Comparison of ENCODE assay signal across 8 cellular contexts in the genomic region with DNA sequence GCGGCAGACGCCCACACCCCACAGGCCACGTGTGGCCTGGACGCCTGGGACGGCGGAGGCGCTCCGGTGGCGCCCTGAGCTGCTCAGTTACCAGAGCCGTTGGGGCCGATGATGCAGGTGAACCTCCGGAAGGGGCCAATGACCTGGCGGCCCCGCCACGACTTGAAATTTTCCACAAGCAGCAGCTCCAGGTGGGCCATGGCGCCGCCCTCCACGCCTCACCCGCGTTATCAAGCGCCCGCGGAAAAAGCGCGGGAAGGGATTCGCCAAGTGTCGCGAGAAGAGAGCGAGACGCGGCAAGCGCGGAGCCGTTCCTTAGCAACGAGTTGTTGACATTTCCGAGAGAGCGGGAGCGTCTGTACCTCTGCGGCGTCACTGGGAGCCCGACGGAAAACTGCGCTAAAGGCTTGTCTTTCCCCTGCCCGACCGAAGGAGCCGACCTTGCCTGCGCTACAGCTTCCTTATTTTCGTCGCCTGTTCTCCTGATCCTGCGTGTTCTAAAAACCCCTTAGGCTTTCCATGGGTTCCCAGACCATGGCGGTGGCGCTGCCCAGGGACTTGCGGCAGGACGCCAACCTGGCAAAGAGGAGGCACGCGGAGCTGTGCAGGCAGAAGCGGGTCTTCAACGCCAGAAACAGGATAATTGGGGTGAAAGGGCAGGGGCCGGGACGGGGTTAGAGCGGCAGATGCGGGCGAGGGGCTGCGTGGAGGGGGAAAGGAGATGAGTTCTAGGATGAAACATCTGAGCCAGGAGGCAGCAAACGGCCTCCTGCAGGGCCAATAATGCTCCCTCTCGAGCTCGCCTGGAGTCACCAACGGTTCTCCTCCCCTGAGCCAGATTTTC. TPM values are rescaled to one million over a fixed set of nuclear protein-coding genes. Genes with fewer than 3 reads are reported as not detected.
DNase-seq lines count a peak whose midpoint lies in the region; ATAC-seq and TF ChIP-seq lines count a peak whose summit lies in the region.

A gene with protein sequence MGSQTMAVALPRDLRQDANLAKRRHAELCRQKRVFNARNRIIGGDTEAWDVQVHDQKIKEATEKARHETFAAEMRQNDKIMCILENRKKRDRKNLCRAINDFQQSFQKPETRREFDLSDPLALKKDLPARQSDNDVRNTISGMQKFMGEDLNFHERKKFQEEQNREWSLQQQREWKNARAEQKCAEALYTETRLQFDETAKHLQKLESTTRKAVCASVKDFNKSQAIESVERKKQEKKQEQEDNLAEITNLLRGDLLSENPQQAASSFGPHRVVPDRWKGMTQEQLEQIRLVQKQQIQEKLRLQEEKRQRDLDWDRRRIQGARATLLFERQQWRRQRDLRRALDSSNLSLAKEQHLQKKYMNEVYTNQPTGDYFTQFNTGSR (plus strand): TSS at position 326 of the 844 bp plus-strand sequence. CDS start 194 bp downstream, at position 520.
A gene with protein sequence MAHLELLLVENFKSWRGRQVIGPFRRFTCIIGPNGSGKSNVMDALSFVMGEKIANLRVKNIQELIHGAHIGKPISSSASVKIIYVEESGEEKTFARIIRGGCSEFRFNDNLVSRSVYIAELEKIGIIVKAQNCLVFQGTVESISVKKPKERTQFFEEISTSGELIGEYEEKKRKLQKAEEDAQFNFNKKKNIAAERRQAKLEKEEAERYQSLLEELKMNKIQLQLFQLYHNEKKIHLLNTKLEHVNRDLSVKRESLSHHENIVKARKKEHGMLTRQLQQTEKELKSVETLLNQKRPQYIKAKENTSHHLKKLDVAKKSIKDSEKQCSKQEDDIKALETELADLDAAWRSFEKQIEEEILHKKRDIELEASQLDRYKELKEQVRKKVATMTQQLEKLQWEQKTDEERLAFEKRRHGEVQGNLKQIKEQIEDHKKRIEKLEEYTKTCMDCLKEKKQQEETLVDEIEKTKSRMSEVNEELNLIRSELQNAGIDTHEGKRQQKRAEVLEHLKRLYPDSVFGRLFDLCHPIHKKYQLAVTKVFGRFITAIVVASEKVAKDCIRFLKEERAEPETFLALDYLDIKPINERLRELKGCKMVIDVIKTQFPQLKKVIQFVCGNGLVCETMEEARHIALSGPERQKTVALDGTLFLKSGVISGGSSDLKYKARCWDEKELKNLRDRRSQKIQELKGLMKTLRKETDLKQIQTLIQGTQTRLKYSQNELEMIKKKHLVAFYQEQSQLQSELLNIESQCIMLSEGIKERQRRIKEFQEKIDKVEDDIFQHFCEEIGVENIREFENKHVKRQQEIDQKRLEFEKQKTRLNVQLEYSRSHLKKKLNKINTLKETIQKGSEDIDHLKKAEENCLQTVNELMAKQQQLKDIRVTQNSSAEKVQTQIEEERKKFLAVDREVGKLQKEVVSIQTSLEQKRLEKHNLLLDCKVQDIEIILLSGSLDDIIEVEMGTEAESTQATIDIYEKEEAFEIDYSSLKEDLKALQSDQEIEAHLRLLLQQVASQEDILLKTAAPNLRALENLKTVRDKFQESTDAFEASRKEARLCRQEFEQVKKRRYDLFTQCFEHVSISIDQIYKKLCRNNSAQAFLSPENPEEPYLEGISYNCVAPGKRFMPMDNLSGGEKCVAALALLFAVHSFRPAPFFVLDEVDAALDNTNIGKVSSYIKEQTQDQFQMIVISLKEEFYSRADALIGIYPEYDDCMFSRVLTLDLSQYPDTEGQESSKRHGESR (minus strand): TSS at position 232 of the 844 bp plus-strand sequence. CDS start 32 bp downstream, at position 200.

- POLR2A ChIA-PET in PC-9 (lab: Charles Lee; ENCODE audit: unreplicated experiment): interaction anchor here (0.5 to 0.7 kb wide), 2 partner anchors 98 to 167 kb away, joined by 3 to 9 read pairs; no protein-coding TSS in a partner anchor

- no peaks in the 10 kb centered on the region for H3K9me2 ChIP-seq in PC-9 (ENCODE audit: insufficient read depth)

- intact Hi-C loops in PC-9 (cut with micrococcal nuclease; ENCODE audit: unreplicated experiment): no loop called here

- H4K20me1 ChIP-seq in BLaER1 treated with 17β-estradiol and CSF1 and Interleukin-3, amounts not matched to agents 10 nM and 100 nM: no peaks in the 10 kb centered on the region
- H4K20me1 ChIP-seq in PC-9 (ENCODE audit: insufficient read depth): no peaks in the 10 kb centered on the region

- peaks cover 0 to 17% (median 13%) of the 10 kb centered on the region in 11 experiments; a peak in 16 of 22 replicates for H3K9me3 ChIP-seq in BLaER1 treated with 17β-estradiol and CSF1 and Interleukin-3, amounts not matched to agents 10 nM and 100 nM (replicated peaks in 1 of 11)
- H3K9me3 ChIP-seq in PC-9 (ENCODE audit: insufficient read depth, low read depth): no peaks in the 10 kb centered on the region; the same call in 1 of the 2 replicates

- H3K79me2 ChIP-seq in PC-9 (ENCODE audit: low read depth): no peaks in the 10 kb centered on the region

- H2AFZ ChIP-seq in PC-9: peak within 1 kb of the TSS; percentile 96

- DNase-seq in HL-60 (ENCODE audit: low read depth in 1 of 2, low spot score in 1 of 2) (peak; percentile 75 to 88), PC-9 (peak; percentile 78 to 81), foreskin fibroblast (peak; percentile 61 to 82), neural crest cell (ENCODE audit: low read depth, low spot score) (peak; percentile 73)
- DNase-seq in activated effector memory CD4-positive, alpha-beta T cell treated with Interleukin-2 at 50 U/mL for 16 hours: peak; percentile 63
- peak; percentile 73 to 85 (median 78) for DNase-seq in stimulated activated naive CD4-positive, alpha-beta T cell (lab: John Stamatoyannopoulos, UW)

- CTCF ChIA-PET in PC-9 (lab: Charles Lee): no interaction called here

- H3K27ac Mint-ChIP-seq in neural crest cell (ENCODE audit: unreplicated experiment): peak within 1 kb of the TSS; percentile 98

- peak within 1 kb of the TSS; percentile 86 for H3K4me3 Mint-ChIP-seq in neural crest cell

- peaks cover 3% of the 10 kb centered on the region for H3K9me3 Mint-ChIP-seq in neural crest cell

- no peaks in the 10 kb centered on the region for H3K36me3 ChIP-seq in BLaER1 treated with 17β-estradiol and CSF1 and Interleukin-3, amounts not matched to agents 10 nM and 100 nM
- no peaks in the 10 kb centered on the region for H3K36me3 ChIP-seq in PC-9 (ENCODE audit: low read depth)

- peak within 1 kb of the TSS in 8 of 11 experiments; percentile 39 to 71 (median 52); a peak in 11 of 22 replicates for H3K9ac ChIP-seq in BLaER1 treated with 17β-estradiol and CSF1 and Interleukin-3, amounts not matched to agents 10 nM and 100 nM

- peaks cover 14% of the 10 kb centered on the region for H3K36me3 Mint-ChIP-seq in neural crest cell (ENCODE audit: low read depth)

- H3K4me3 ChIP-seq in BLaER1 treated with 17β-estradiol and CSF1 and Interleukin-3, amounts not matched to agents 10 nM and 100 nM: peak within 1 kb of the TSS; percentile 25 to 60 (median 43); a peak in 18 of 20 replicates
- H3K4me3 ChIP-seq in HL-60 (replicated peaks; ENCODE audit: insufficient read depth, low read length) (peak within 1 kb of the TSS; percentile 31), PC-9 (peak within 1 kb of the TSS; percentile 73), foreskin fibroblast (ENCODE audit: low read depth in 1 of 2, low read length in 2 of 2) (peak within 1 kb of the TSS; percentile 59 to 81)

- TSS peak; percentile 71 for BruUV-seq in PC-9 (replicated peaks; lab: Mats Ljungman, UMichigan)

- peaks cover 16% of the 10 kb centered on the region for H3K4me1 Mint-ChIP-seq in neural crest cell

- peak within 1 kb of the TSS in 8 of 11 experiments; percentile 17 to 56 (median 38); a peak in 12 of 22 replicates for H3K27ac ChIP-seq in BLaER1 treated with 17β-estradiol and CSF1 and Interleukin-3, amounts not matched to agents 10 nM and 100 nM
- H3K27ac ChIP-seq in HL-60 (replicated peaks) (peak within 1 kb of the TSS; percentile 67), PC-9 (peak within 1 kb of the TSS; percentile 16; the same call in 1 of the 2 replicates)

- H3K27me3 ChIP-seq in BLaER1 treated with 17β-estradiol and CSF1 and Interleukin-3, amounts not matched to agents 10 nM and 100 nM: peaks cover 24 to 29% (median 26%) of the 10 kb centered on the region in 11 experiments
- H3K27me3 ChIP-seq in HL-60 (ENCODE audit: insufficient read depth, poor library complexity, severe bottlenecking) (no peaks in the 10 kb centered on the region), PC-9 (ENCODE audit: insufficient read depth, low read depth) (no peaks in the 10 kb centered on the region)

- H3K27me3 Mint-ChIP-seq in neural crest cell (ENCODE audit: low read depth): peaks cover 4% of the 10 kb centered on the region

- H3F3A ChIP-seq in PC-9 (ENCODE audit: insufficient read depth, low read depth): peaks cover 18% of the 10 kb centered on the region

- peaks cover 8 to 24% (median 16%) of the 10 kb centered on the region in 10 experiments; a peak in 18 of 20 replicates for H3K4me1 ChIP-seq in BLaER1 treated with 17β-estradiol and CSF1 and Interleukin-3, amounts not matched to agents 10 nM and 100 nM
- peaks cover 6% of the 10 kb centered on the region for H3K4me1 ChIP-seq in PC-9 (replicated peaks; ENCODE audit: insufficient read depth)

- H3K4me2 ChIP-seq in BLaER1 treated with 17β-estradiol and CSF1 and Interleukin-3, amounts not matched to agents 10 nM and 100 nM: peak within 1 kb of the TSS; percentile 42 to 78 (median 61)
- peak within 1 kb of the TSS; percentile 97 for H3K4me2 ChIP-seq in PC-9

- no peak for ATAC-seq in GM21515 (IDR thresholded peaks at IDR 0.05; ENCODE audit: unreplicated experiment)

- TF ChIP-seq CTCF in HL-60 (IDR thresholded peaks at IDR 0.05; ENCODE audit: insufficient read depth, low read length) (no peak), PC-9 (conservative IDR thresholded peaks at IDR 0.05) (no peak), foreskin fibroblast (IDR thresholded peaks at IDR 0.05; ENCODE audit: low read depth, low read length) (no peak), neural crest cell (conservative IDR thresholded peaks at IDR 0.05) (peak; percentile 18)

RNA-seq across cellular contexts. Expression of the first gene that starts in this region (rescaled TPM):
- 4.0 and 11.0 TPM in 2 replicates for total RNA-seq in PC-9 (2021)
- total RNA-seq in neural crest cell: 7.6 and 8.7 TPM in 2 replicates

RNA-seq across cellular contexts. Expression of the second gene that starts in this region (rescaled TPM):
- 0.28 and 0.31 TPM in 2 replicates for total RNA-seq in PC-9 (2021)
- total RNA-seq in neural crest cell: not detected in 2 replicates

Comparison
In these comparisons a context has a peak if more than half of its experiments do, and no peak if none do; other contexts are left out.
1. H3K27ac ChIP-seq: peak in every context shown above with its lines; median percentile 67 in HL-60; 38 in BLaER1 treated with 17β-estradiol and CSF1 and Interleukin-3, amounts not matched to agents 10 nM and 100 nM; 16 in PC-9.